In the genomic region with DNA sequence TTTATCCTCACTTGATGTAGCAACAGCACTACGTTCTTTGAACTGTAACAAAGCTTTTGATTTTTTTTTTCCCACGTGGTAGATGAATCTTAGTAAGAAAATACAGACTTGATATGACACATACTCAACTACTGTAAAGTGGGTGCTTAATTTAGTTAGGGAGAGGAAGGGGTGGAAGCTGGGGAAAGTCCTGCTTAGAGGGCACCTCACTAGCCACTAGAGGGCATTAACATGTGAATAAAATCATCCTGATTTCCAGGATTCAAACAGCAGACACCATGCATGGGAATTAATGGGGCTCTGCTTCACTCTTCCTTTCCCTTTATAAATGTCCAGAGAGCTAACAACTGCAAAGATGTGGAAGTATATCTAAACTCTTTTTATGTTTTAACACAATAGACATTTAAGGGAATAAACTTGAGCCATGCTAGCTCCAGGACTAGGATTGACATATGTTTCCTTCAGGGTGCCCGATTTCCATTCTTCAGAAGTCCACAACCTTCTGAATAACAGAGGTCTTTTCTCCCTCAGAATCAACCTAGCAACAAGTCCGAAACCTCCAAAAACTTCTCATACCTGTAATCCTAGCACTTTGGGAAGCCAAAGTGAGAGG, we compare ENCODE assay signal across 9 cellular contexts.
DNase-seq lines count a peak whose midpoint lies in the region; TF ChIP-seq lines count a peak whose summit lies in the region.
"Had no signal": no experiment of that assay in that cellular context is flagged by ENCODE, and none has a peak within 500 bp of the region (broad histone marks: within the 10 kb centered on the region; RNA-seq: fewer than 3 reads in every experiment).

No MANE protein-coding gene starts in this region.

- TF ChIP-seq POLR2A in thyroid gland (IDR thresholded peaks at IDR 0.05) = no peak

- H3K27ac ChIP-seq in thyroid gland = peak overlapping the region in 2 of 3 donors; percentile 2 to 30

- peaks cover 14% of the 10 kb centered on the region for H3K36me3 Mint-ChIP-seq in activated naive CD4-positive, alpha-beta T cell treated with anti-CD3 and anti-CD28 coated beads, Interleukin-2, amount 10 ng/mL, durations not matched to agents 7 days and 5 days

- H3K4me1 ChIP-seq in thyroid gland = peaks cover 20 to 39% of the 10 kb centered on the region in 2 donors

- H3K4me1 Mint-ChIP-seq in activated naive CD4-positive, alpha-beta T cell treated with anti-CD3 and anti-CD28 coated beads, Interleukin-2, amount 10 ng/mL, durations not matched to agents 7 days and 5 days = peaks cover 46% of the 10 kb centered on the region

- intact Hi-C loops in thyroid gland (cut with DNase I) = loop anchor here (5.0 kb wide), 1 partner anchor 246 kb away; no protein-coding TSS in a partner anchor

- H3K9me3 ChIP-seq in thyroid gland = no peaks in the 10 kb centered on the region

- H3K9me3 Mint-ChIP-seq in activated naive CD4-positive, alpha-beta T cell treated with anti-CD3 and anti-CD28 coated beads, Interleukin-2, amount 10 ng/mL, durations not matched to agents 7 days and 5 days = no peaks in the 10 kb centered on the region
- H3K9me3 Mint-ChIP-seq: stimulated activated naive CD8-positive, alpha-beta T cell treated with anti-CD3 and anti-CD28 coated beads, Interleukin-15, Interleukin-2, amounts not matched to agents 100 ng/mL and 50 ng/mL, for 24 hours had no signal

- H3K27ac Mint-ChIP-seq in activated naive CD4-positive, alpha-beta T cell treated with anti-CD3 and anti-CD28 coated beads, Interleukin-2, amount 10 ng/mL, durations not matched to agents 7 days and 5 days = no peak overlapping the region

- H3K4me3 ChIP-seq in thyroid gland (replicated peaks in 1 of 3) = no peak overlapping the region

- no peaks in the 10 kb centered on the region for H3K27me3 Mint-ChIP-seq in activated naive CD4-positive, alpha-beta T cell treated with anti-CD3 and anti-CD28 coated beads, Interleukin-2, amount 10 ng/mL, durations not matched to agents 7 days and 5 days
- H3K27me3 Mint-ChIP-seq: stimulated activated naive CD8-positive, alpha-beta T cell treated with anti-CD3 and anti-CD28 coated beads, Interleukin-15, Interleukin-2, amounts not matched to agents 100 ng/mL and 50 ng/mL, for 24 hours had no signal

- no peaks in the 10 kb centered on the region for H3K36me3 ChIP-seq in thyroid gland

- no peaks in the 10 kb centered on the region for H3K27me3 ChIP-seq in thyroid gland

- CTCF ChIA-PET in activated naive CD4-positive, alpha-beta T cell treated with anti-CD3 and anti-CD28 coated beads, Interleukin-2, amount 10 ng/mL, durations not matched to agents 7 days and 5 days (lab: Charles Lee) = interaction anchor here (0.6 to 9.4 kb wide), 32 partner anchors 8 to 575 kb away, joined by 3 to 121 read pairs (median 4); partner anchors contain the start of gene ATXN1

- peak; percentile 21 for DNase-seq in activated naive CD4-positive, alpha-beta T cell treated with Interleukin-2 at 50 U/mL for 16 hours
- no peak for DNase-seq in activated naive CD4-positive, alpha-beta T cell treated with anti-CD3 and anti-CD28 coated beads, Interleukin-2, amount 10 ng/mL, durations not matched to agents 7 days and 5 days
- DNase-seq in NCI-H2081 treated with DMSO at 0.1 percent for 48 hours (lab: John Stamatoyannopoulos, UW) = peak; percentile 9
- DNase-seq in astrocyte of the hippocampus (ENCODE audit: low read depth, low spot score) = peak; percentile 49
- DNase-seq in iris pigment epithelial cell (ENCODE audit: low read depth) = peak; percentile 48
- DNase-seq in thyroid gland = peak in 1 of 2 donors; percentile 13
- DNase-seq in KG1 (lab: John Stamatoyannopoulos, UW) = no peak
- DNase-seq in GM19240 (ENCODE audit: insufficient read length, low spot score) = no peak

- 52 to 56% methylated on average over 4 of the region's 4 CpGs for WGBS in thyroid gland, 2 donors

- H3K4me3 Mint-ChIP-seq in activated naive CD4-positive, alpha-beta T cell treated with anti-CD3 and anti-CD28 coated beads, Interleukin-2, amount 10 ng/mL, durations not matched to agents 7 days and 5 days = no peak overlapping the region

- TF ChIP-seq CTCF in thyroid gland (IDR thresholded peaks at IDR 0.05) = peak in 4 of 6 experiments; percentile 50 to 67 (median 54)

Comparison
In these comparisons a context has a peak if more than half of its experiments do, and no peak if none do; other contexts are left out.
1. DNase-seq: peak in activated naive CD4-positive, alpha-beta T cell treated with Interleukin-2 at 50 U/mL for 16 hours (single experiment), NCI-H2081 treated with DMSO at 0.1 percent for 48 hours (single experiment), astrocyte of the hippocampus (single experiment) and iris pigment epithelial cell (single experiment); none in activated naive CD4-positive, alpha-beta T cell treated with anti-CD3 and anti-CD28 coated beads, Interleukin-2, amount 10 ng/mL, durations not matched to agents 7 days and 5 days (single experiment), KG1 (single experiment) and GM19240 (single experiment).